14 cellular contexts compared by ENCODE assay signal in the genomic region with DNA sequence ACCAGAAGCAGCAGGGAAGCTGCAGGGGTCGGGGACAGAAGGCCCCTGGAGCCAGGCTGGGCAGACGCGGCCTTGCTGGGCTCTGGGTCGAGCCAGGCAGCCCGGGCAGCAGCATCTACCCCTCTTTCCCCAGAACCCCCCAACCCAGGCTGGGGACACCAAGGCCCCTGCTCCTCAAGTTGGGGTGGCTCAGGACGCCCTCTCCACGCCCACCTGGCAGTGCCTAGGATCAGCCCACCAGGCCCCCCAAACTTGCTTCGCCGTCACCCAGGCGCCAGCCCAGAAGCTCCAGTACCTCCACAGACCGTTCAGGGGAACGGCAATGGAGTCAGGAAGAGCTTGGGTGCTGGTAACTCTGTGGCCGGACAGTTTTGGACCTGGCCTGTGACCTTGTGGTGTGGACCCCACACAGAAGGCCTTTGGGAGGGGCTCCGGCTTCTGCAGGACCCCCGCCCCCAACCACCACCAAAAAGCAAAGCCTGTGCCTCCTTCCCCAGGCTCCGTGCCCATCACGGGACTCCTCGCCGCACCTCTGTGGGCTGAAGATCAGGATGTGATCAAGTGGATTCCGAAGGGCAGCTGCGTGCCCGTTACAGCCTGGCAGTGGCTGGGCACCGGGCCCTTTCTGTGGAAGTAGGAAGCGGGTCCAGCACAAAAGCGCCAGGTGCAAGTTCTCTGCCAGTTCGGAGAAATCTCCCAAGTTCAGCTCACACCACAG. TPM values are rescaled to one million over a fixed set of nuclear protein-coding genes. Genes with fewer than 3 reads are reported as not detected.
DNase-seq lines count a peak whose midpoint lies in the region; ATAC-seq, FAIRE-seq and TF ChIP-seq lines count a peak whose summit lies in the region.
"Had no signal": no experiment of that assay in that cellular context is flagged by ENCODE, and none has a peak within 500 bp of the region (broad histone marks: within the 10 kb centered on the region; RNA-seq: fewer than 3 reads in every experiment).

No MANE protein-coding gene starts in this region.

- intact Hi-C loops in HCT116 (cut with micrococcal nuclease), result no loop called here
- intact Hi-C loops in colonic mucosa (cut with DNase I), result no loop called here
- intact Hi-C loops in left lung (cut with DNase I), result no loop called here

- H3K27me3 ChIP-seq in HCT116 (ENCODE audit: insufficient read depth, low read length), result no peaks in the 10 kb centered on the region
- H3K27me3 ChIP-seq in colonic mucosa, result no peaks in the 10 kb centered on the region
- peaks cover 0 to 52% of the 10 kb centered on the region in 2 donors for H3K27me3 ChIP-seq in left lung

- H3K4me1 ChIP-seq in A549 (peaks cover 47% of the 10 kb centered on the region), HCT116 (ENCODE audit: control insufficient read depth in 1 of 2, insufficient read depth in 2 of 2, low read length in 2 of 2) (peaks cover 8 to 21% of the 10 kb centered on the region in 2 experiments), colonic mucosa (peaks cover 26% of the 10 kb centered on the region), left lung (peaks cover 8 to 68% of the 10 kb centered on the region in 2 donors)

- peaks cover 28 to 62% (median 52%) of the 10 kb centered on the region in 4 donors for H3K4me1 Mint-ChIP-seq in naive thymus-derived CD8-positive, alpha-beta T cell

- RAD21 ChIA-PET in HCT116 (lab: Charles Lee; ENCODE audit: low non-redundant PET in 1 of 2, low total read pairs in 2 of 2, uncharacterized antibody in 2 of 2, unreplicated experiment in 2 of 2), result no interaction called here

- H3K27ac ChIP-seq in A549, result 0 out of 6 replicates have a peak overlapping the region, but pooled peaks of 1 of the 2 experiments have one; percentile 96
- H3K27ac ChIP-seq in HCT116 (ENCODE audit: low read depth, low read length), result no peak overlapping the region
- H3K27ac ChIP-seq in colonic mucosa, result peak overlapping the region; percentile 88
- H3K27ac ChIP-seq in left lung, result peak overlapping the region in 1 of 2 donors; percentile 83

- H4K20me1 ChIP-seq in HCT116 (ENCODE audit: insufficient read depth), result no peaks in the 10 kb centered on the region

- TF ChIP-seq RAD21 in A549 (conservative IDR thresholded peaks at IDR 0.05 in 1 of 2, IDR thresholded peaks at IDR 0.05 in 1 of 2) (no peak), HCT116 (IDR thresholded peaks at IDR 0.05; ENCODE audit: low read depth) (no peak)

- POLR2A ChIA-PET in A549 (lab: Yijun Ruan, JAX) (no interaction called here), HCT116 (lab: Charles Lee) (interaction anchor here (0.6 kb wide), 1 partner anchor 41 kb away, joined by 5 read pairs; no protein-coding TSS in a partner anchor)
- POLR2A ChIA-PET in naive thymus-derived CD8-positive, alpha-beta T cell (lab: Charles Lee), result interaction anchor here (1.8 kb wide), 1 partner anchor 29 kb away, joined by 7 read pairs; no protein-coding TSS in a partner anchor

- H3K36me3 ChIP-seq in HCT116 (ENCODE audit: control insufficient read depth in 1 of 2, insufficient read depth in 2 of 2, low read length in 2 of 2), result peaks cover 0 to 6% of the 10 kb centered on the region in 2 experiments; a peak in 1 of 4 replicates
- no peaks in the 10 kb centered on the region for H3K36me3 ChIP-seq in colonic mucosa
- no peaks in the 10 kb centered on the region for H3K36me3 ChIP-seq in left lung
- H3K36me3 ChIP-seq: prostate gland had no signal

- H3K9me3 Mint-ChIP-seq in naive thymus-derived CD8-positive, alpha-beta T cell, result no peaks in the 10 kb centered on the region

- TSS peak; percentile 44 for BruUV-seq in HCT116 (replicated peaks; lab: Mats Ljungman, UMichigan)

- H3K4me3 ChIP-seq in A549 (no peak overlapping the region), HCT116 (replicated peaks in 1 of 2; ENCODE audit: low read depth in 1 of 2, low read length in 2 of 2) (no peak overlapping the region), colonic mucosa (peak overlapping the region; percentile 94), left lung (peak overlapping the region in 1 of 2 donors; percentile 85)

- H3K9me3 ChIP-seq in A549 (no peaks in the 10 kb centered on the region), HCT116 (ENCODE audit: control insufficient read depth in 1 of 2, insufficient read depth in 1 of 2, low read depth in 1 of 2, low read length in 2 of 2) (no peaks in the 10 kb centered on the region), colonic mucosa (no peaks in the 10 kb centered on the region), left lung (no peaks in the 10 kb centered on the region)
- H3K9me3 ChIP-seq: prostate gland had no signal

- DNase-seq in A549 (ENCODE audit: low read depth in 1 of 2, low spot score in 1 of 2), result no peak
- DNase-seq in HCT116 (ENCODE audit: low read depth, low spot score), result no peak
- DNase-seq in colonic mucosa, result no peak
- DNase-seq in naive thymus-derived CD8-positive, alpha-beta T cell, result no peak
- DNase-seq in RCC 7860 (ENCODE audit: low spot score), result no peak
- DNase-seq in left lung, result no peak
- no peak for DNase-seq in inferior parietal cortex (ENCODE audit: extremely low spot score)
- DNase-seq: activated CD4-positive, alpha-beta T cell treated with anti-CD3 and anti-CD28 coated beads, Interleukin-2, amount 50 U/mL, for 1 hour; HCEC 1CT; NCI-H1092 had no signal

- CTCF ChIA-PET in A549 (lab: Yijun Ruan, JAX), result interaction anchor here (1.1 kb wide), 1 partner anchor 58 kb away, joined by 3 read pairs; no protein-coding TSS in a partner anchor
- CTCF ChIA-PET in HCT116 (lab: Charles Lee), result no interaction called here

- peaks cover 57% of the 10 kb centered on the region; the same call in 1 of the 2 replicates for H3K79me2 ChIP-seq in HCT116 (ENCODE audit: insufficient read depth, low read length)

- no peak overlapping the region for H3K9ac ChIP-seq in HCT116 (ENCODE audit: low read length)
- peak overlapping the region; percentile 96 to 97 for H3K9ac ChIP-seq in colonic mucosa (ENCODE audit: low read depth in 2 of 2, low read length in 2 of 2)

- H3K9me2 ChIP-seq in HCT116 (ENCODE audit: insufficient read depth), result no peaks in the 10 kb centered on the region

- TF ChIP-seq CTCF in A549 (IDR thresholded peaks at IDR 0.05) (no peak), HCT116 (IDR thresholded peaks at IDR 0.05 in 2 of 3, conservative IDR thresholded peaks at IDR 0.05 in 1 of 3; ENCODE audit: borderline replicate concordance in 1 of 3, insufficient read depth in 1 of 3, low read depth in 2 of 3, low read length in 2 of 3) (no peak), colonic mucosa (IDR thresholded peaks at IDR 0.05) (no peak), left lung (IDR thresholded peaks at IDR 0.05) (no peak)

- ATAC-seq in A549 (no peak), HCT116 (no peak), left lung (no peak), GM18511 (IDR thresholded peaks at IDR 0.05; ENCODE audit: unreplicated experiment) (no peak)
- no peak for ATAC-seq in naive thymus-derived CD8-positive, alpha-beta T cell

- TF ChIP-seq POLR2A in A549 (IDR thresholded peaks at IDR 0.05; ENCODE audit: low read length) (no peak), HCT116 (IDR thresholded peaks at IDR 0.05; ENCODE audit: borderline replicate concordance, extremely low read depth, insufficient read depth, insufficient read length) (no peak)

- peak overlapping the region; percentile 57 to 99 (median 92) for H3K27ac Mint-ChIP-seq in naive thymus-derived CD8-positive, alpha-beta T cell

- H3K4me2 ChIP-seq in A549, result peak overlapping the region; percentile 89; the same call in 2 of the 3 replicates
- H3K4me2 ChIP-seq in HCT116 (ENCODE audit: low read length), result peak overlapping the region; percentile 81; the same call in 1 of the 2 replicates

- peak overlapping the region; percentile 85 to 93 (median 89) for H3K4me3 Mint-ChIP-seq in naive thymus-derived CD8-positive, alpha-beta T cell

- H2AFZ ChIP-seq in HCT116 (ENCODE audit: low read depth, low read length, poor library complexity, severe bottlenecking), result no peak overlapping the region

- FAIRE-seq in A549 (lab: Jason Lieb, UNC), result no peak
- no peak for FAIRE-seq in RCC 7860 (lab: Jason Lieb, UNC)
- FAIRE-seq: colon, GM18507 had no signal

- H3K27me3 Mint-ChIP-seq in naive thymus-derived CD8-positive, alpha-beta T cell, result no peaks in the 10 kb centered on the region

- peaks cover 0 to 2% (median 0%) of the 10 kb centered on the region in 3 donors for H3K36me3 Mint-ChIP-seq in naive thymus-derived CD8-positive, alpha-beta T cell

- WGBS in A549 (ENCODE audit: missing lambda C conversion rate), result 92% methylated on average over 15 of the region's 26 CpGs

- TF ChIP-seq EP300 in A549 (IDR thresholded peaks at IDR 0.05), result no peak

TF ChIP-seq in A549, 52 proteins besides CTCF, POLR2A, EP300 and RAD21 (continues in another document):
- TF ChIP-seq HDAC2 (IDR thresholded peaks at IDR 0.05), result no peak
- TF ChIP-seq, protein P1, sequence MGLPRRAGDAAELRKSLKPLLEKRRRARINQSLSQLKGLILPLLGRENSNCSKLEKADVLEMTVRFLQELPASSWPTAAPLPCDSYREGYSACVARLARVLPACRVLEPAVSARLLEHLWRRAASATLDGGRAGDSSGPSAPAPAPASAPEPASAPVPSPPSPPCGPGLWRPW (IDR thresholded peaks at IDR 0.05), result no peak
- no peak for TF ChIP-seq FOXS1 (CRISPR knock-in tag; IDR thresholded peaks at IDR 0.05)
- no peak for TF ChIP-seq BHLHE40 (IDR thresholded peaks at IDR 0.05; ENCODE audit: low read depth, low read length)
- TF ChIP-seq CBX2 (IDR thresholded peaks at IDR 0.05; ENCODE audit: borderline replicate concordance, low read depth), result no peak
- no peak for TF ChIP-seq PHF8 (IDR thresholded peaks at IDR 0.05; ENCODE audit: borderline replicate concordance, low read depth)

TF ChIP-seq in HCT116, 20 proteins besides CTCF, POLR2A, EP300 and RAD21 (continues in another document):
- TF ChIP-seq EZH2 (IDR thresholded peaks at IDR 0.05) (no peak), SRF (IDR thresholded peaks at IDR 0.05; ENCODE audit: low read depth) (no peak)

RNA-seq across cellular contexts. Expression of a gene that starts 2.2 kb away (rescaled TPM):
- polyA plus RNA-seq in A549 (2011; rRNA removed), result 11.2 and 12.3 TPM in 2 replicates
- polyA plus RNA-seq in A549 (2012; cell fraction: cytosol; rRNA removed), result 15.3 and 19.8 TPM in 2 replicates
- polyA plus RNA-seq in A549 (2012; cell fraction: nucleus; rRNA removed), result 79.7 and 103 TPM in 2 replicates
- polyA plus RNA-seq in A549 (2017; fragmentation: RNase III; extraction: RNeasy Plus Mini Kit Qiagen cat#74134 plus additional on column Dnase treatment), result 18.1 to 22.5 TPM (median 19.5 TPM) in 3 replicates
- polyA minus RNA-seq in A549 (2011; rRNA and poly(A)+ RNA removed), result 11.0 and 22.1 TPM in 2 replicates
- total RNA-seq in HCT116 (2021; ENCODE audit: unreplicated experiment), result 29.6 TPM
- polyA plus RNA-seq in HCT116 (2012), result 23.5 and 27.2 TPM in 2 replicates
- 10 to 100 TPM; 64.6 to 81.2 TPM for total RNA-seq in colonic mucosa
- total RNA-seq in naive thymus-derived CD8-positive, alpha-beta T cell, result 10 to 100 TPM; 60.0 to 68.3 TPM
- 10 to 100 TPM in 1 of 3 donors, 1 to 10 TPM in 2; 7.3 to 25.4 (median 8.5) TPM for polyA plus RNA-seq in naive thymus-derived CD8-positive, alpha-beta T cell
- total RNA-seq in left lung, result 10 to 100 TPM; 39.4 to 45.0 TPM
